17 cellular contexts compared by ENCODE assay signal in the genomic region with DNA sequence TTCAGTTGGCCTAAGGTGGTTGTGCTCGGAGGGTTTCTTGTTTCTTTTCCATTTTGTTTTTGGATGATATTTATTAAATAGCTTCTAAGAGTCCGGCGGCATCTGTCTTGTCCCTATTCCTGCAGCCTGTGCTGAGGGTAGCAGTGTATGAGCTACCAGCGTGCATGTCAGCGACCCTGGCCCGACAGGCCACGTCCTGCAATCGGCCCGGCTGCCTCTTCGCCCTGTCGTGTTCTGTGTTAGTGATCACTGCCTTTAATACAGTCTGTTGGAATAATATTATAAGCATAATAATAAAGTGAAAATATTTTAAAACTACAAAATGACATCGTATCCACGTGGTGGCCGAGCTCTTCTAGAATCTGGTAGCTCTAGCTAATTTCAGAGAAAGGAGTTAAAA.
"Had no signal": no experiment of that assay in that cellular context is flagged by ENCODE, and none has a peak within 500 bp of the region (broad histone marks: within the 10 kb centered on the region; RNA-seq: fewer than 3 reads in every experiment).

No MANE protein-coding gene starts in this region.

- H3K27ac ChIP-seq: breast epithelium, left ventricle myocardium inferior, pancreas, thyroid gland, uterus had no signal

- H3K4me3 Mint-ChIP-seq: activated naive CD8-positive, alpha-beta T cell treated with anti-CD3 and anti-CD28 coated beads for 36 hours; memory B cell; neural crest cell had no signal

- DNase-seq: activated CD4-positive, alpha-beta T cell treated with anti-CD3 and anti-CD28 coated beads, Interleukin-2, amount 50 U/mL, for 4 hours; activated CD4-positive, CD25-positive, alpha-beta regulatory T cell; activated effector memory CD4-positive, alpha-beta T cell treated with anti-CD3 and anti-CD28 coated beads, Interleukin-2, amount 50 U/mL, for 16 hours; activated naive CD8-positive, alpha-beta T cell treated with anti-CD3 and anti-CD28 coated beads for 36 hours; activated T-cell treated with anti-CD3 and anti-CD28 coated beads, Interleukin-2, amount 50 U/mL, for 1 hour; anterior cingulate cortex; foreskin melanocyte; kidney; left ventricle myocardium inferior; pancreas; small intestine; T-helper 1 cell; thyroid gland; uterus had no signal

- H3K36me3 Mint-ChIP-seq: memory B cell had no signal

- ATAC-seq: pancreas had no signal

- H3K4me3 ChIP-seq: breast epithelium, left ventricle myocardium inferior, pancreas, thyroid gland, uterus had no signal

- H3K36me3 ChIP-seq: breast epithelium, pancreas, thyroid gland, uterus had no signal

- H3K9me3 ChIP-seq: breast epithelium, left ventricle myocardium inferior, pancreas, thyroid gland, uterus had no signal

- H3K27me3 Mint-ChIP-seq: activated naive CD8-positive, alpha-beta T cell treated with anti-CD3 and anti-CD28 coated beads for 36 hours had no signal

- H3K4me1 ChIP-seq: breast epithelium, left ventricle myocardium inferior, pancreas, thyroid gland, uterus had no signal

- H3K27me3 ChIP-seq: breast epithelium, thyroid gland had no signal

- H3K4me1 Mint-ChIP-seq: memory B cell had no signal

- H3K27ac Mint-ChIP-seq: activated naive CD8-positive, alpha-beta T cell treated with anti-CD3 and anti-CD28 coated beads for 36 hours; memory B cell had no signal

- H3K9me3 Mint-ChIP-seq: activated naive CD8-positive, alpha-beta T cell treated with anti-CD3 and anti-CD28 coated beads for 36 hours; memory B cell; neural crest cell had no signal
